Comparison of ENCODE assay signal across 8 cellular contexts in genomic region chr10:124093774-124094418, GRCh38. TPM values are rescaled to one million over a fixed set of nuclear protein-coding genes. Genes with fewer than 3 reads are reported as not detected.
DNase-seq lines count a peak whose midpoint lies in the region; ATAC-seq, FAIRE-seq and TF ChIP-seq lines count a peak whose summit lies in the region.
"Not testable (repeated sequence)": the region's sequence is repeated elsewhere in the genome, so short reads cannot be mapped to it uniquely, and the experiment has no call there.

No MANE protein-coding gene starts in this region.

- RAD21 ChIA-PET in GM12878 (lab: Charles Lee; ENCODE audit: unreplicated experiment): not testable (repeated sequence)

- H3K36me3 ChIP-seq in BJ (ENCODE audit: control insufficient read depth, insufficient read depth, low read length); HUES48 (ENCODE audit: control insufficient read depth, insufficient read depth, low read length); GM12878 (ENCODE audit: control insufficient read depth in 2 of 2, insufficient read depth in 2 of 2, low read length in 1 of 2); neuron (ENCODE audit: insufficient read depth, low read length): not testable (repeated sequence)

- TF ChIP-seq EP300 in GM12878 (IDR thresholded peaks at IDR 0.05; ENCODE audit: borderline replicate concordance in 1 of 2, control insufficient read depth in 1 of 2, low read depth in 2 of 2, low read length in 2 of 2): not testable (repeated sequence)

- not testable (repeated sequence) for ATAC-seq in GM12878

- 7% methylated on average over 39 of the region's 39 CpGs for WGBS in GM12878 (ENCODE audit: insufficient coverage, insufficient replicate concordance, low lambda C conversion rate, missing lambda C conversion rate)

- not testable (repeated sequence) for FAIRE-seq in GM12878 (lab: Jason Lieb, UNC)

- peak overlapping the region; percentile 68; the same call in 1 of the 2 replicates for H3K4me2 ChIP-seq in GM12878 (ENCODE audit: control insufficient read depth, insufficient read depth)

- H3K4me1 ChIP-seq in HUES48 (ENCODE audit: control insufficient read depth, insufficient read depth, low read length) (peaks cover 13% of the 10 kb centered on the region; the same call in 1 of the 2 replicates), neuron (ENCODE audit: insufficient read depth, low read length) (peaks cover 21% of the 10 kb centered on the region)
- not testable (repeated sequence) for H3K4me1 ChIP-seq in GM12878 (ENCODE audit: control insufficient read depth, insufficient read depth, low read length)

- not testable (repeated sequence) for DNase-seq in BJ (ENCODE audit: low read depth); GM12878 (ENCODE audit: low read depth, low spot score)
- DNase-seq in SK-N-DZ (ENCODE audit: low spot score): peak; percentile 45
- peak; percentile 29 for DNase-seq in fibroblast of mammary gland (ENCODE audit: low read depth)
- peak; percentile 43 for DNase-seq in kidney tubule cell (ENCODE audit: low spot score)
- peak in 39 of 49 donors; percentile 8 to 77 (median 53) for DNase-seq in substantia nigra (lab: John Stamatoyannopoulos, UW)

- SMC1A ChIA-PET in GM12878 (lab: Charles Lee; ENCODE audit: uncharacterized antibody, unreplicated experiment): not testable (repeated sequence)

- not testable (repeated sequence) for BruUV-seq in GM12878 (replicated peaks; lab: Mats Ljungman, UMichigan)

- intact Hi-C loops in GM12878 (cut with micrococcal nuclease; ENCODE audit: unreplicated experiment): not testable (repeated sequence)

- H3K27me3 ChIP-seq in BJ (ENCODE audit: control insufficient read depth, insufficient read depth, low read length) (peaks cover 19% of the 10 kb centered on the region), HUES48 (ENCODE audit: control insufficient read depth, insufficient read depth, low read length) (peaks cover 32% of the 10 kb centered on the region), GM12878 (replicated peaks in 1 of 2; ENCODE audit: control insufficient read depth in 2 of 2, insufficient read depth in 2 of 2, low read length in 1 of 2) (peaks cover 19 to 35% of the 10 kb centered on the region in 2 experiments)
- H3K27me3 ChIP-seq in neuron (ENCODE audit: insufficient read depth, low read length): not testable (repeated sequence)

- TF ChIP-seq CTCF in BJ (IDR thresholded peaks at IDR 0.05; ENCODE audit: insufficient read depth, low read depth, low read length): peak; percentile 16; the same call in 1 of the 2 replicates
- TF ChIP-seq CTCF in GM12878 (IDR thresholded peaks at IDR 0.05 in 2 of 3, conservative IDR thresholded peaks at IDR 0.05 in 1 of 3; ENCODE audit: control insufficient read depth in 2 of 3, extremely low read depth in 1 of 3, insufficient read depth in 1 of 3, low read depth in 3 of 3, low read length in 3 of 3); fibroblast of mammary gland (conservative IDR thresholded peaks at IDR 0.05; ENCODE audit: control insufficient read depth, insufficient read depth, low read depth, low read length): not testable (repeated sequence)

- H2AFZ ChIP-seq in GM12878 (ENCODE audit: control insufficient read depth, low read depth, low read length): not testable (repeated sequence)
- H2AFZ ChIP-seq in neuron (ENCODE audit: low read depth, low read length): peak overlapping the region; percentile 56

- POLR2A ChIA-PET in BJ (lab: Charles Lee); GM12878 (lab: Charles Lee): not testable (repeated sequence)

- CTCF ChIA-PET in BJ (lab: Yijun Ruan, JAX): interaction anchor here (0.6 to 1.3 kb wide), 4 partner anchors 14 to 97 kb away, joined by 3 to 4 read pairs (median 4); no protein-coding TSS in a partner anchor
- CTCF ChIA-PET in GM12878 (lab: Yijun Ruan, JAX): not testable (repeated sequence)

- in situ Hi-C loops in GM12878 (cut with MboI): not testable (repeated sequence)

- not testable (repeated sequence) for H3K27ac ChIP-seq in HUES48 (ENCODE audit: low read depth, low read length); GM12878 (ENCODE audit: control insufficient read depth, insufficient read depth)
- peak overlapping the region; percentile 52 for H3K27ac ChIP-seq in substantia nigra (ENCODE audit: low read depth, low read length, poor library complexity, severe bottlenecking)

- not testable (repeated sequence) for H4K20me1 ChIP-seq in GM12878 (ENCODE audit: control insufficient read depth, insufficient read depth)

- peak overlapping the region; percentile 59 for H3K4me3 ChIP-seq in BJ (ENCODE audit: low read depth, low read length)
- peak overlapping the region; percentile 74 for H3K4me3 ChIP-seq in HUES48 (ENCODE audit: low read depth, low read length)
- H3K4me3 ChIP-seq in GM12878: peak overlapping the region; percentile 36; the same call in 1 of the 2 replicates
- H3K4me3 ChIP-seq in fibroblast of mammary gland (ENCODE audit: control insufficient read depth, low read depth, low read length): peak overlapping the region; percentile 47
- peak overlapping the region; percentile 76 for H3K4me3 ChIP-seq in neuron (ENCODE audit: low read length)

- H3K9ac ChIP-seq in HUES48 (ENCODE audit: low read depth, low read length); GM12878 (ENCODE audit: control insufficient read depth, insufficient read depth, low read length): not testable (repeated sequence)

- H3K9me3 ChIP-seq in HUES48 (ENCODE audit: control insufficient read depth, insufficient read depth, low read length); GM12878 (replicated peaks; ENCODE audit: control insufficient read depth, insufficient read depth, low read length); neuron (ENCODE audit: low read length): not testable (repeated sequence)

- H3K79me2 ChIP-seq in GM12878 (ENCODE audit: control insufficient read depth, insufficient read depth, low read length): not testable (repeated sequence)

- not testable (repeated sequence) for TF ChIP-seq POLR2A in GM12878 (IDR thresholded peaks at IDR 0.05; ENCODE audit: low read depth, low read length)

- not testable (repeated sequence) for TF ChIP-seq RAD21 in GM12878 (IDR thresholded peaks at IDR 0.05; ENCODE audit: insufficient read depth, low read depth, low read length)

TF ChIP-seq in GM12878, 131 proteins besides CTCF, POLR2A, EP300 and RAD21:
- peak; percentile 90 for TF ChIP-seq SUZ12 (IDR thresholded peaks at IDR 0.05; ENCODE audit: unreplicated experiment)

RNA-seq across cellular contexts. Expression of gene CHST15, which starts 0.5 kb away (rescaled TPM):
- 5.7 and 6.2 TPM in 2 replicates for polyA plus RNA-seq in BJ (2011; rRNA removed)
- polyA minus RNA-seq in BJ (2011; rRNA and poly(A)+ RNA removed): 5.5 and 6.2 TPM in 2 replicates
- 21.7 and 24.0 TPM in 2 replicates for polyA plus RNA-seq in SK-N-DZ (2014; cell fraction: cytosol; rRNA removed)
- 25.8 and 46.5 TPM in 2 replicates for polyA plus RNA-seq in SK-N-DZ (2014; cell fraction: nucleus; rRNA removed)
- 1.5 and 2.0 TPM in 2 replicates for total RNA-seq in GM12878 (2013; cell fraction: nucleolus; rRNA removed)
- under 0.01 and 0.17 TPM in 2 replicates for total RNA-seq in GM12878 (2014; rRNA removed)
- 0.04 TPM in 1 of 2 replicates, not detected in the other for total RNA-seq in GM12878 (2014; rRNA removed; fragmentation: Illumina TruSeq; extraction: Trizol)
- total RNA-seq in GM12878 (2021): 0.32 and 0.51 TPM in 2 replicates
- polyA plus RNA-seq in GM12878 (2011; ENCODE audit: low read depth): 0.46 TPM
- polyA plus RNA-seq in GM12878 (2011; rRNA removed): 0.42 and 0.53 TPM in 2 replicates
- polyA plus RNA-seq in GM12878 (2011; cell fraction: cytosol; rRNA removed): 0.48 and 0.57 TPM in 2 replicates
- 1.2 and 2.5 TPM in 2 replicates for polyA plus RNA-seq in GM12878 (2011; cell fraction: nucleus; rRNA removed)
- polyA plus RNA-seq in GM12878 (2012): 0.32 and 0.46 TPM in 2 replicates
- 0.03 and 0.06 TPM in 2 replicates for polyA plus RNA-seq in GM12878 (2014; fragmentation: Illumina TruSeq; extraction: Trizol)
- polyA plus RNA-seq in GM12878 (2014; fragmentation: Nextera tagmentation; extraction: Ambion mirVana): under 1 TPM in 1 of 2 experiments, not detected in 1; 0.02 TPM
- polyA plus RNA-seq in GM12878 (2014; rRNA removed): 0.05 TPM in 2 replicates
- polyA plus RNA-seq in GM12878 (2016; fragmentation: Nextera tagmentation; extraction: Ambion mirVana): under 1 TPM; 0.05 TPM
- 0.72 and 0.80 TPM in 2 replicates for polyA minus RNA-seq in GM12878 (2011; rRNA and poly(A)+ RNA removed)
- 0.40 and 0.73 TPM in 2 replicates for polyA minus RNA-seq in GM12878 (2011; cell fraction: cytosol; rRNA and poly(A)+ RNA removed)
- 0.57 and 1.3 TPM in 2 replicates for polyA minus RNA-seq in GM12878 (2011; cell fraction: nucleus; rRNA and poly(A)+ RNA removed)
